In the genomic region with DNA sequence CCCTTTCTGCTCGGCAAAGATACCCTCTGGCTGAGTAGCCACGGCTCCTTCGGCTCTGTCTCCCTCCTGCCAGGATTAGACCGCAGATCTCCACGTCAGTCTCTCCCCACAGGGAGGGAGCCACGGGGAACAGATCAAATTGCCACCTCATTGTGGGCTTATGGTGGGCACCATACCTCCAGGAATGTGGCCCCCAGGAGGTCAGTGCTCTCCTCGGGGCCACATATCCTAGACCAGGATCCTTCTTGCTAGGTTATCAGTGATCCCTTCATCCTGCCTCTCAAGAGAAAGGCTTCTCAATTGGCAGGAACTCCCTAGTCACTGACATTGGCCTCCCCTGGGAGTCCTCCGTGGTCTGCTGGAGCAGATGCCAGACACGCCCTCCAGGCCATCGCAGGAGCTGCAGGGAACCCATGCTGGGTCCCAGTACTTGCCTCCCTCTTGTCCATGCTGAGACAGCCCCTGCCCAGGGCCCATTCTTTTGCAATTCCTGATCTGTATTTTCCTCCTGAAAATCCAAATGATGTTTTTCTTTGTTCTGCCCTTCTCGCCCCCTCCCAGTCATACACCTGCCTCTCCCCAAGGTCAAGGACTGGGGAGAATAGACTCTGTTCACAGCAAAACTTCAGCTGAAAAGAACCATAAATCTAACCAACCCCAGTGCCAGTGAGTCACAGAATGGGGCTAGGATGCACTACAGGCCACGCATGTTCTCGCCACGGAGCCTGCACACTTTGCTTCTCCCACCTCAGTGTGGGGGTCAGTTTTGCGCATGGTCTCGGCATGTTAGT, we compare ENCODE assay signal across 10 cellular contexts. TPM values are rescaled to one million over a fixed set of nuclear protein-coding genes. Genes with fewer than 3 reads are reported as not detected.
A peak's percentile ranks its signal among the peaks of the same experiment; 100 is the strongest.
DNase-seq lines count a peak whose midpoint lies in the region; ATAC-seq and TF ChIP-seq lines count a peak whose summit lies in the region.
"Had no signal": no experiment of that assay in that cellular context is flagged by ENCODE, and none has a peak within 500 bp of the region (broad histone marks: within the 10 kb centered on the region; RNA-seq: fewer than 3 reads in every experiment).

No MANE protein-coding gene starts in this region.

- H2AFZ ChIP-seq in DND-41 (ENCODE audit: low read depth, low read length) (no peak overlapping the region), osteoblast (ENCODE audit: low read length) (no peak overlapping the region)

- no peaks in the 10 kb centered on the region for H4K20me1 ChIP-seq in DND-41 (ENCODE audit: insufficient read depth, low read length)
- no peaks in the 10 kb centered on the region for H4K20me1 ChIP-seq in osteoblast (ENCODE audit: insufficient read depth, low read length)

- no peak overlapping the region for H3K4me2 ChIP-seq in DND-41 (ENCODE audit: insufficient read depth, low read length)
- no peak overlapping the region for H3K4me2 ChIP-seq in osteoblast (ENCODE audit: insufficient read depth, low read length)

- H3K9me3 ChIP-seq in DND-41 (ENCODE audit: insufficient read depth, low read length, severe bottlenecking) (no peaks in the 10 kb centered on the region), osteoblast (ENCODE audit: low read depth, low read length) (no peaks in the 10 kb centered on the region)

- no peak for TF ChIP-seq CTCF in DND-41 (IDR thresholded peaks at IDR 0.05; ENCODE audit: borderline replicate concordance, extremely low read depth, low read length, poor library complexity, severe bottlenecking)
- no peak for TF ChIP-seq CTCF in osteoblast (IDR thresholded peaks at IDR 0.05; ENCODE audit: extremely low read depth, low read depth, low read length)

- H3K79me2 ChIP-seq in DND-41 (ENCODE audit: insufficient read depth, low read length) (no peaks in the 10 kb centered on the region), osteoblast (ENCODE audit: insufficient read depth, low read length) (no peaks in the 10 kb centered on the region)

- no peaks in the 10 kb centered on the region for H3K36me3 ChIP-seq in DND-41 (ENCODE audit: insufficient read depth, low read length)
- no peaks in the 10 kb centered on the region for H3K36me3 ChIP-seq in osteoblast (ENCODE audit: insufficient read depth, low read length)

- H3K27me3 ChIP-seq in DND-41 (ENCODE audit: insufficient read depth, low read length, poor library complexity) (peaks cover 2% of the 10 kb centered on the region), osteoblast (ENCODE audit: insufficient read depth, low read length) (peaks cover 10% of the 10 kb centered on the region)

- ATAC-seq in DND-41 (ENCODE audit: insufficient read depth, low read depth) (peak; percentile 42; the same call in 2 of the 3 replicates), SK-N-SH treated with all-trans-retinoic acid at 6 μM for 48 hours (peak; percentile 23; the same call in 2 of the 3 replicates)

- peak; percentile 8 for DNase-seq in DND-41
- DNase-seq in NCI-H1436 treated with DMSO at 0.1 percent for 48 hours (lab: John Stamatoyannopoulos, UW): peak; percentile 48
- peak; percentile 73 for DNase-seq in osteoblast (ENCODE audit: insufficient read length, low spot score, missing footprints)
- DNase-seq in effector CD4-positive, alpha-beta T cell: no peak
- DNase-seq in hypothalamus (lab: John Stamatoyannopoulos, UW): no peak
- DNase-seq in medulla oblongata (ENCODE audit: extremely low spot score): no peak
- DNase-seq: activated T-cell treated with anti-CD3 and anti-CD28 coated beads, Interleukin-2, amount 50 U/mL, for 1 hour; OCI-M1 had no signal

- H3K4me1 ChIP-seq in DND-41 (ENCODE audit: insufficient read depth, low read length): no peaks in the 10 kb centered on the region
- H3K4me1 ChIP-seq in osteoblast (ENCODE audit: insufficient read depth, low read length): no peaks in the 10 kb centered on the region

- no peak overlapping the region for H3K27ac ChIP-seq in DND-41 (ENCODE audit: low read length)
- H3K27ac ChIP-seq in osteoblast (ENCODE audit: low read depth, low read length): no peak overlapping the region

- H3K9ac ChIP-seq in DND-41 (ENCODE audit: low read depth, low read length): no peak overlapping the region

- H3K4me3 ChIP-seq in DND-41 (ENCODE audit: low read depth in 1 of 2, low read length in 2 of 2): no peak overlapping the region
- no peak overlapping the region for H3K4me3 ChIP-seq in osteoblast (ENCODE audit: insufficient read depth, low read length)

TF ChIP-seq in SK-N-SH treated with all-trans-retinoic acid at 6 μM for 48 hours, 23 proteins besides CTCF, POLR2A, EP300 and RAD21:
- TF ChIP-seq, protein P1, sequence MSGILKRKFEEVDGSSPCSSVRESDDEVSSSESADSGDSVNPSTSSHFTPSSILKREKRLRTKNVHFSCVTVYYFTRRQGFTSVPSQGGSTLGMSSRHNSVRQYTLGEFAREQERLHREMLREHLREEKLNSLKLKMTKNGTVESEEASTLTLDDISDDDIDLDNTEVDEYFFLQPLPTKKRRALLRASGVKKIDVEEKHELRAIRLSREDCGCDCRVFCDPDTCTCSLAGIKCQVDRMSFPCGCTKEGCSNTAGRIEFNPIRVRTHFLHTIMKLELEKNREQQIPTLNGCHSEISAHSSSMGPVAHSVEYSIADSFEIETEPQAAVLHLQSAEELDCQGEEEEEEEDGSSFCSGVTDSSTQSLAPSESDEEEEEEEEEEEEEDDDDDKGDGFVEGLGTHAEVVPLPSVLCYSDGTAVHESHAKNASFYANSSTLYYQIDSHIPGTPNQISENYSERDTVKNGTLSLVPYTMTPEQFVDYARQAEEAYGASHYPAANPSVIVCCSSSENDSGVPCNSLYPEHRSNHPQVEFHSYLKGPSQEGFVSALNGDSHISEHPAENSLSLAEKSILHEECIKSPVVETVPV (CRISPR knock-in tag; IDR thresholded peaks at IDR 0.05): no peak
- no peak for TF ChIP-seq ZNF70 (CRISPR knock-in tag; IDR thresholded peaks at IDR 0.05)
- TF ChIP-seq, protein P2, sequence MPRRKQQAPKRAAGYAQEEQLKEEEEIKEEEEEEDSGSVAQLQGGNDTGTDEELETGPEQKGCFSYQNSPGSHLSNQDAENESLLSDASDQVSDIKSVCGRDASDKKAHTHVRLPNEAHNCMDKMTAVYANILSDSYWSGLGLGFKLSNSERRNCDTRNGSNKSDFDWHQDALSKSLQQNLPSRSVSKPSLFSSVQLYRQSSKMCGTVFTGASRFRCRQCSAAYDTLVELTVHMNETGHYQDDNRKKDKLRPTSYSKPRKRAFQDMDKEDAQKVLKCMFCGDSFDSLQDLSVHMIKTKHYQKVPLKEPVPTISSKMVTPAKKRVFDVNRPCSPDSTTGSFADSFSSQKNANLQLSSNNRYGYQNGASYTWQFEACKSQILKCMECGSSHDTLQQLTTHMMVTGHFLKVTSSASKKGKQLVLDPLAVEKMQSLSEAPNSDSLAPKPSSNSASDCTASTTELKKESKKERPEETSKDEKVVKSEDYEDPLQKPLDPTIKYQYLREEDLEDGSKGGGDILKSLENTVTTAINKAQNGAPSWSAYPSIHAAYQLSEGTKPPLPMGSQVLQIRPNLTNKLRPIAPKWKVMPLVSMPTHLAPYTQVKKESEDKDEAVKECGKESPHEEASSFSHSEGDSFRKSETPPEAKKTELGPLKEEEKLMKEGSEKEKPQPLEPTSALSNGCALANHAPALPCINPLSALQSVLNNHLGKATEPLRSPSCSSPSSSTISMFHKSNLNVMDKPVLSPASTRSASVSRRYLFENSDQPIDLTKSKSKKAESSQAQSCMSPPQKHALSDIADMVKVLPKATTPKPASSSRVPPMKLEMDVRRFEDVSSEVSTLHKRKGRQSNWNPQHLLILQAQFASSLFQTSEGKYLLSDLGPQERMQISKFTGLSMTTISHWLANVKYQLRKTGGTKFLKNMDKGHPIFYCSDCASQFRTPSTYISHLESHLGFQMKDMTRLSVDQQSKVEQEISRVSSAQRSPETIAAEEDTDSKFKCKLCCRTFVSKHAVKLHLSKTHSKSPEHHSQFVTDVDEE (CRISPR knock-in tag; IDR thresholded peaks at IDR 0.05): no peak
- TF ChIP-seq TOX (CRISPR knock-in tag; IDR thresholded peaks at IDR 0.05; ENCODE audit: borderline replicate concordance): no peak
- no peak for TF ChIP-seq RARB (CRISPR knock-in tag; IDR thresholded peaks at IDR 0.05)
- TF ChIP-seq ZC3H10 (CRISPR knock-in tag; IDR thresholded peaks at IDR 0.05): no peak
- no peak for TF ChIP-seq ZNF565 (CRISPR knock-in tag; conservative IDR thresholded peaks at IDR 0.05; ENCODE audit: low read depth)
- no peak for TF ChIP-seq SNAI2 (CRISPR knock-in tag; IDR thresholded peaks at IDR 0.05)
TF ChIP-seq in SK-N-SH treated with all-trans-retinoic acid at 6 μM for 48 hours: peak in this region for 0.

RNA-seq across cellular contexts. Expression of a gene that starts 31.6 kb away (rescaled TPM):
- total RNA-seq in osteoblast: under 0.01 and 0.29 TPM in 2 replicates

RNA-seq across cellular contexts. Expression of a gene that starts 35.1 kb away (rescaled TPM):
- total RNA-seq in osteoblast: under 0.01 TPM in 1 of 2 replicates, not detected in the other
- total RNA-seq: epithelial cell of proximal tubule had no signal

RNA-seq across cellular contexts. Expression of a gene that starts 57.5 kb away (rescaled TPM):
- 17.7 and 19.2 TPM in 2 replicates for total RNA-seq in osteoblast

Comparison
In these comparisons a context has a peak if more than half of its experiments do, and no peak if none do; other contexts are left out.
1. DNase-seq: peak in DND-41 (single experiment), NCI-H1436 treated with DMSO at 0.1 percent for 48 hours (single experiment) and osteoblast (single experiment); none in effector CD4-positive, alpha-beta T cell (single experiment), hypothalamus (0 of 51) and medulla oblongata (single experiment).